In genomic region chr22:43508489-43508888, GRCh38 we compare ENCODE assay signal across 8 cellular contexts.
"Had no signal": no experiment of that assay in that cellular context is flagged by ENCODE, and none has a peak within 500 bp of the region (broad histone marks: within the 10 kb centered on the region; RNA-seq: fewer than 3 reads in every experiment).

No MANE protein-coding gene starts in this region.

- H3K4me3 Mint-ChIP-seq: IgD-negative memory B cell had no signal

- H3K4me2 ChIP-seq: KMS-11 had no signal

- H3K27ac Mint-ChIP-seq: IgD-negative memory B cell had no signal

- ATAC-seq: HepG2, K562 had no signal

- H3K27me3 Mint-ChIP-seq: IgD-negative memory B cell had no signal

- DNase-seq: KBM-7, KG1 had no signal

- H3K4me3 ChIP-seq: K562 had no signal

- FAIRE-seq: HepG2, HTR-8/SVneo, K562 had no signal

- H3K9me3 Mint-ChIP-seq: IgD-negative memory B cell had no signal

- H3K9ac ChIP-seq: KMS-11 had no signal

- H3K27ac ChIP-seq: HL-60, KMS-11 had no signal

- H3K4me1 Mint-ChIP-seq: IgD-negative memory B cell had no signal

- H3K36me3 Mint-ChIP-seq: IgD-negative memory B cell had no signal
